ENCODE assay signal across 8 cellular contexts in genomic region chr17:64792793-64793575, GRCh38.
DNase-seq lines count a peak whose midpoint lies in the region; ATAC-seq, FAIRE-seq and TF ChIP-seq lines count a peak whose summit lies in the region.
"Not testable (repeated sequence)": the region's sequence is repeated elsewhere in the genome, so short reads cannot be mapped to it uniquely, and the experiment has no call there.

No MANE protein-coding gene starts in this region.

- not testable (repeated sequence) for H2AFZ ChIP-seq in GM23248; astrocyte (ENCODE audit: low read depth, low read length)

- TF ChIP-seq CTCF in A549 (IDR thresholded peaks at IDR 0.05); astrocyte (IDR thresholded peaks at IDR 0.05; ENCODE audit: insufficient read depth, low read depth, low read length); esophagus squamous epithelium (IDR thresholded peaks at IDR 0.05): not testable (repeated sequence)

- peak overlapping the region; percentile 27 for H3K4me3 Mint-ChIP-seq in astrocyte (ENCODE audit: unreplicated experiment)

- H3K27ac ChIP-seq in A549; astrocyte (ENCODE audit: low read depth, low read length): not testable (repeated sequence)
- H3K27ac ChIP-seq in GM23248 = peak overlapping the region; percentile 45; the same call in 1 of the 2 replicates
- H3K27ac ChIP-seq in esophagus squamous epithelium = peak overlapping the region; percentile 58 to 76 (median 64)

- H3F3A ChIP-seq in GM23248 (ENCODE audit: insufficient read depth) = not testable (repeated sequence)

- POLR2A ChIA-PET in A549 (lab: Yijun Ruan, JAX) = not testable (repeated sequence)

- not testable (repeated sequence) for H3K27me3 ChIP-seq in GM23248 (replicated peaks; ENCODE audit: insufficient read depth); astrocyte (ENCODE audit: insufficient read depth, low read length); esophagus squamous epithelium

- not testable (repeated sequence) for H3K9me3 ChIP-seq in A549; GM23248 (ENCODE audit: low read depth); astrocyte (ENCODE audit: insufficient read depth, low read depth, low read length); esophagus squamous epithelium

- not testable (repeated sequence) for TF ChIP-seq RAD21 in A549 (conservative IDR thresholded peaks at IDR 0.05 in 1 of 2, IDR thresholded peaks at IDR 0.05 in 1 of 2)

- not testable (repeated sequence) for TF ChIP-seq EP300 in A549 (IDR thresholded peaks at IDR 0.05)

- H3K4me1 Mint-ChIP-seq in astrocyte (ENCODE audit: low read depth, unreplicated experiment) = not testable (repeated sequence)

- not testable (repeated sequence) for H4K20me1 ChIP-seq in GM23248 (ENCODE audit: insufficient read depth); astrocyte (ENCODE audit: insufficient read depth, low read length)

- not testable (repeated sequence) for H3K79me2 ChIP-seq in GM23248 (ENCODE audit: insufficient read depth); astrocyte (ENCODE audit: insufficient read depth, low read length)

- H3K36me3 ChIP-seq in GM23248 (ENCODE audit: low read depth); astrocyte (ENCODE audit: insufficient read depth, low read length): not testable (repeated sequence)
- peaks cover 0 to 71% (median 3%) of the 10 kb centered on the region in 3 donors for H3K36me3 ChIP-seq in esophagus squamous epithelium

- H3K27ac Mint-ChIP-seq in astrocyte (ENCODE audit: unreplicated experiment) = peak overlapping the region; percentile 9

- not testable (repeated sequence) for H3K4me2 ChIP-seq in A549; GM23248 (ENCODE audit: unreplicated experiment)
- H3K4me2 ChIP-seq in astrocyte (ENCODE audit: low read length) = peak overlapping the region; percentile 48

- WGBS in A549 (ENCODE audit: missing lambda C conversion rate) = 76% methylated on average over 12 of the region's 12 CpGs
- WGBS in GM23248 (ENCODE audit: low coverage in 1 of 2, low lambda C conversion rate in 2 of 2, missing lambda C conversion rate in 2 of 2), 2 experiments = 65 to 67% methylated on average over 11 to 12 of the region's 12 CpGs
- 49 to 66% methylated on average over 5 to 7 of the region's 12 CpGs for WGBS in esophagus squamous epithelium, 2 donors

- H3K9ac ChIP-seq in GM23248 = peak overlapping the region; percentile 11; the same call in 1 of the 2 replicates
- H3K9ac ChIP-seq in astrocyte (ENCODE audit: low read length) = not testable (repeated sequence)

- H3K9me2 ChIP-seq in GM23248 (ENCODE audit: insufficient read depth) = not testable (repeated sequence)

- not testable (repeated sequence) for DNase-seq in A549 (ENCODE audit: low read depth in 1 of 2, low spot score in 1 of 2); esophagus squamous epithelium (lab: John Stamatoyannopoulos, UW)
- DNase-seq in GM23248 (peak; percentile 81), MV-4-11 (lab: John Stamatoyannopoulos, UW) (peak; percentile 41), astrocyte (ENCODE audit: low read depth) (peak; percentile 58), kidney tubule cell (ENCODE audit: low spot score) (peak; percentile 88), sciatic nerve (ENCODE audit: low spot score) (peak; percentile 47)
- peak; percentile 49 for DNase-seq in activated CD4-positive, alpha-beta T cell treated with anti-CD3 and anti-CD28 coated beads for 48 hours

- CTCF ChIA-PET in A549 (lab: Yijun Ruan, JAX) = interaction anchor here (2.7 kb wide), 1 partner anchor 16 kb away, joined by 7 read pairs; no protein-coding TSS in a partner anchor

- H3K36me3 Mint-ChIP-seq in astrocyte (ENCODE audit: low read depth, unreplicated experiment) = not testable (repeated sequence)

- FAIRE-seq in A549 (lab: Jason Lieb, UNC) = not testable (repeated sequence)
- FAIRE-seq in astrocyte (lab: Jason Lieb, UNC) = peak; percentile 9

- H3K27me3 Mint-ChIP-seq in astrocyte (ENCODE audit: low read depth, unreplicated experiment) = not testable (repeated sequence)

- H3K4me1 ChIP-seq in A549 (peaks cover 12% of the 10 kb centered on the region; the same call in 2 of the 3 replicates), GM23248 (ENCODE audit: insufficient read depth) (peaks cover 18% of the 10 kb centered on the region), esophagus squamous epithelium (peaks cover 7 to 42% (median 7%) of the 10 kb centered on the region in 3 donors)
- not testable (repeated sequence) for H3K4me1 ChIP-seq in astrocyte (ENCODE audit: insufficient read depth, low read length)

- ATAC-seq in A549 (peak; percentile 60 to 78), sciatic nerve (peak; percentile 37)

- intact Hi-C loops in esophagus squamous epithelium (cut with DNase I); sciatic nerve (cut with DNase I): not testable (repeated sequence)

- H3K4me3 ChIP-seq in A549; GM23248; astrocyte (ENCODE audit: insufficient read depth, low read depth, low read length); esophagus squamous epithelium: not testable (repeated sequence)

- TF ChIP-seq POLR2A in A549 (IDR thresholded peaks at IDR 0.05; ENCODE audit: low read length); esophagus squamous epithelium (IDR thresholded peaks at IDR 0.05): not testable (repeated sequence)

- H3K9me3 Mint-ChIP-seq in astrocyte (ENCODE audit: unreplicated experiment) = not testable (repeated sequence)

- in situ Hi-C loops in GM23248 (cut with MboI) = not testable (repeated sequence)
